Comparison of ENCODE assay signal across 6 cellular contexts in genomic region chr2:51921076-51921475, GRCh38.
"Had no signal": no experiment of that assay in that cellular context is flagged by ENCODE, and none has a peak within 500 bp of the region (broad histone marks: within the 10 kb centered on the region; RNA-seq: fewer than 3 reads in every experiment).

No MANE protein-coding gene starts in this region.

- ATAC-seq: HepG2, K562 had no signal

- H3K4me3 ChIP-seq: K562 had no signal

- DNase-seq: IMR-90, KBM-7, KG1 had no signal

- H3K27ac ChIP-seq: HL-60 had no signal
